24 cellular contexts compared by ENCODE assay signal in the genomic region with DNA sequence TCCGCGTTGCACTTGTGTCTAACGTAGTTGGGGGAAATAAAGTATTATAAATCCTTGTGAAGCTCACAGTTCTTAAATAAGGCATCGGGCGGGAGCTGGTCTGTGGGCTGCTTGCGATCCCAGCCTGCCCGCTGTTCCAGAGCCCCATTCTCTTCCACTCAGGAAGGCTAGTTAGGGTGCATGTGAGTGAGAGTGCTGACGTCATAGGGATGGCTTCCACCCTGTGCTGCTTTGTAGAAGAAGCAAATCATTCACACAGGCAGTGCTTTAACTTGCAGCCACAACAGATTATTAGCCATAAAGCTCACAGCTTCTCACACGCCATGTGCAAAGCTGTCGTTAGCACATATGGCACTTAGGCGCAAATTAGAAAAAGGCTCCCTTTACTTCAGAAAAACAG.
A peak's percentile ranks its signal among the peaks of the same experiment; 100 is the strongest.
DNase-seq lines count a peak whose midpoint lies in the region; ATAC-seq, FAIRE-seq and TF ChIP-seq lines count a peak whose summit lies in the region.
"Had no signal": no experiment of that assay in that cellular context is flagged by ENCODE, and none has a peak within 500 bp of the region (broad histone marks: within the 10 kb centered on the region; RNA-seq: fewer than 3 reads in every experiment).

No MANE protein-coding gene starts in this region.

- no peaks in the 10 kb centered on the region; a peak in 2 of 7 replicates for H3K36me3 Mint-ChIP-seq in H9 (ENCODE audit: insufficient read depth in 1 of 3, low read depth in 3 of 3)
- H3K36me3 Mint-ChIP-seq: IgD-negative memory B cell had no signal

- POLR2A ChIA-PET in K562 (lab: Yijun Ruan, JAX): interaction anchor here (0.6 kb wide), 2 partner anchors 17 to 39 kb away, joined by 3 read pairs; no protein-coding TSS in a partner anchor

- H3K36me3 ChIP-seq in GM23248 (ENCODE audit: low read depth) (no peaks in the 10 kb centered on the region), K562 (ENCODE audit: control insufficient read depth, insufficient read depth, low read length) (no peaks in the 10 kb centered on the region), smooth muscle cell (ENCODE audit: low read depth) (no peaks in the 10 kb centered on the region)
- H3K36me3 ChIP-seq: BLaER1, thoracic aorta had no signal

- CTCF ChIA-PET in K562 (lab: Yijun Ruan, JAX; ENCODE audit: low intra/inter-chr PET ratio): interaction anchor here (1.4 kb wide), 1 partner anchor 151 kb away, joined by 4 read pairs; no protein-coding TSS in a partner anchor

- WGBS in GM23248 (ENCODE audit: low coverage in 1 of 2, low lambda C conversion rate in 2 of 2, missing lambda C conversion rate in 2 of 2), 2 experiments: 26 to 27% methylated on average over 11 of the region's 11 CpGs
- 2% methylated on average over 10 of the region's 11 CpGs for WGBS in K562 (ENCODE audit: insufficient coverage, low coverage, missing lambda C conversion rate)
- WGBS in smooth muscle cell (ENCODE audit: low lambda C conversion rate): 74% methylated on average over 11 of the region's 11 CpGs
- WGBS in H9 (ENCODE audit: extremely low coverage, insufficient read length, low lambda C conversion rate): no CpG with 5 or more reads among the region's 11 CpGs

- DNase-seq in GM23248 (peak; percentile 69), K562 (ENCODE audit: extremely low read depth in 1 of 4, low spot score in 3 of 4) (no peak), inferior parietal cortex (ENCODE audit: extremely low spot score) (peak; percentile 73), smooth muscle cell (lab: John Stamatoyannopoulos, UW; ENCODE audit: unreplicated experiment) (no peak), H9 (no peak), SK-N-DZ (ENCODE audit: low spot score) (no peak)
- no peak for DNase-seq in activated T-cell treated with anti-CD3 and anti-CD28 coated beads, Interleukin-2, amount 50 U/mL, for 48 hours
- DNase-seq in stimulated activated CD4-positive, alpha-beta T cell treated with anti-CD3 and anti-CD28 coated beads, Interleukin-4, amount 100 ng/mL, for 4 hours: no peak
- DNase-seq: activated CD4-positive, alpha-beta T cell treated with anti-CD3 and anti-CD28 coated beads, Interleukin-2, amount 50 U/mL, for 48 hours; activated naive CD8-positive, alpha-beta T cell treated with anti-CD3 and anti-CD28 coated beads, Interleukin-2, amount 50 U/mL, for 24 hours; activated T-cell treated with anti-CD3 and anti-CD28 coated beads, Interleukin-2, amount 50 U/mL, for 24 hours; cerebellar nuclear complex; foreskin keratinocyte; mesendoderm; NCI-H2081; NCI-H748 treated with DMSO at 0.1 percent for 48 hours; stimulated activated CD4-positive, alpha-beta T cell treated with anti-CD3 and anti-CD28 coated beads, Interleukin-4, amount 100 ng/mL, for 1 hour; stimulated activated CD8-positive, alpha-beta memory T cell treated with anti-CD3 and anti-CD28 coated beads, Interleukin-4, amount 100 ng/mL, for 48 hours had no signal

- H3K27me3 Mint-ChIP-seq in H9 (ENCODE audit: low read depth): peaks cover 2% of the 10 kb centered on the region

- peaks cover 29% of the 10 kb centered on the region for H3K4me1 ChIP-seq in GM23248 (ENCODE audit: insufficient read depth)
- H3K4me1 ChIP-seq in K562 (replicated peaks in 1 of 2; ENCODE audit: control insufficient read depth in 2 of 2, insufficient read depth in 2 of 2, low read length in 2 of 2): no peaks in the 10 kb centered on the region
- H3K4me1 ChIP-seq in smooth muscle cell (ENCODE audit: low read depth): peaks cover 39% of the 10 kb centered on the region
- H3K4me1 ChIP-seq in H9 (ENCODE audit: insufficient read depth, low read length): no peaks in the 10 kb centered on the region; the same call in 1 of the 2 replicates
- H3K4me1 ChIP-seq: foreskin keratinocyte had no signal

- intact Hi-C loops in K562 (cut with micrococcal nuclease): no loop called here

- H3K27ac ChIP-seq in GM23248: no peak overlapping the region
- H3K27ac ChIP-seq in K562 (ENCODE audit: extremely low read depth, low read depth, low read length): no peak overlapping the region
- H3K27ac ChIP-seq in smooth muscle cell (ENCODE audit: low read depth): no peak overlapping the region
- no peak overlapping the region for H3K27ac ChIP-seq in H9 (ENCODE audit: insufficient read length, low read depth, low read length)
- H3K27ac ChIP-seq: BLaER1, foreskin keratinocyte had no signal

- ATAC-seq in K562: no peak
- ATAC-seq: activated naive CD8-positive, alpha-beta T cell treated with anti-CD3 and anti-CD28 coated beads, Interleukin-2, amount 50 U/mL, for 24 hours; foreskin keratinocyte; Panc1 had no signal

- no peak overlapping the region for H2BK120ac ChIP-seq in H9 (ENCODE audit: low read depth, low read length, poor library complexity, severe bottlenecking)

- H2BK5ac ChIP-seq in H9 (ENCODE audit: insufficient read length, low read length): no peak overlapping the region

- H3K9me3 ChIP-seq in GM23248 (ENCODE audit: low read depth) (no peaks in the 10 kb centered on the region), K562 (replicated peaks; ENCODE audit: control insufficient read depth, insufficient read depth, low read depth, low read length) (no peaks in the 10 kb centered on the region), smooth muscle cell (replicated peaks; ENCODE audit: low read depth) (no peaks in the 10 kb centered on the region), H9 (ENCODE audit: control insufficient read depth, low read depth, low read length) (no peaks in the 10 kb centered on the region)
- H3K9me3 ChIP-seq: BLaER1, thoracic aorta had no signal

- H3K79me2 ChIP-seq in GM23248 (ENCODE audit: insufficient read depth): no peaks in the 10 kb centered on the region
- H3K79me2 ChIP-seq in K562 (ENCODE audit: control insufficient read depth, insufficient read depth, low read length): no peaks in the 10 kb centered on the region
- H3K79me2 ChIP-seq in smooth muscle cell (ENCODE audit: low read depth): no peaks in the 10 kb centered on the region
- no peaks in the 10 kb centered on the region for H3K79me2 ChIP-seq in H9 (ENCODE audit: insufficient read depth, low read length)

- no peak overlapping the region for H2BK15ac ChIP-seq in H9 (ENCODE audit: low read depth, low read length)

- TF ChIP-seq RAD21 in K562 (CRISPR knock-in tag; conservative IDR thresholded peaks at IDR 0.05 in 1 of 2, IDR thresholded peaks at IDR 0.05 in 1 of 2): no peak

- TF ChIP-seq POLR2A in K562 (conservative IDR thresholded peaks at IDR 0.05): no peak

- no peak for FAIRE-seq in K562 (lab: Jason Lieb, UNC)
- FAIRE-seq: GM19239 had no signal

- H2AFZ ChIP-seq in GM23248: 0 out of 2 replicates have a peak overlapping the region, but pooled peaks have one; percentile 19
- H2AFZ ChIP-seq in K562 (ENCODE audit: low read depth, low read length): no peak overlapping the region
- no peak overlapping the region for H2AFZ ChIP-seq in smooth muscle cell (ENCODE audit: low read depth)
- H2AFZ ChIP-seq in H9 (ENCODE audit: low read length): no peak overlapping the region

- H3K27ac Mint-ChIP-seq in H9: peak overlapping the region in 1 of 3 experiments; percentile 81; a peak in 1 of 7 replicates
- H3K27ac Mint-ChIP-seq: activated naive CD8-positive, alpha-beta T cell treated with anti-CD3 and anti-CD28 coated beads, Interleukin-2, amount 50 U/mL, for 24 hours; activated T-cell treated with anti-CD3 and anti-CD28 coated beads, Interleukin-2, amount 50 U/mL, for 24 hours; IgD-negative memory B cell had no signal

- no peak overlapping the region for H4K91ac ChIP-seq in H9 (ENCODE audit: insufficient read length, low read depth, low read length)

- H3K9me1 ChIP-seq in K562 (ENCODE audit: control insufficient read depth, insufficient read depth, low read length): no peaks in the 10 kb centered on the region

- no peaks in the 10 kb centered on the region for H3K79me1 ChIP-seq in H9 (ENCODE audit: insufficient read depth, low read depth, low read length, poor library complexity, severe bottlenecking)

- no peak overlapping the region for H3K4ac ChIP-seq in H9 (ENCODE audit: low read depth, low read length)

- H4K8ac ChIP-seq in H9 (replicated peaks; ENCODE audit: insufficient read length, low read depth, low read length): no peak overlapping the region

- no peak overlapping the region for H3K14ac ChIP-seq in H9 (ENCODE audit: insufficient read depth, low read length)

- TF ChIP-seq CTCF in K562 (IDR thresholded peaks at IDR 0.05 in 2 of 3, conservative IDR thresholded peaks at IDR 0.05 in 1 of 3; ENCODE audit: insufficient read depth in 2 of 3, low read depth in 1 of 3, low read length in 3 of 3) (no peak), smooth muscle cell (IDR thresholded peaks at IDR 0.05; ENCODE audit: borderline replicate concordance, insufficient read depth, poor library complexity, severe bottlenecking) (no peak), H9 (conservative IDR thresholded peaks at IDR 0.05) (no peak)

- H3K4me3 Mint-ChIP-seq in H9: no peak overlapping the region
- H3K4me3 Mint-ChIP-seq: activated naive CD8-positive, alpha-beta T cell treated with anti-CD3 and anti-CD28 coated beads, Interleukin-2, amount 50 U/mL, for 24 hours; activated T-cell treated with anti-CD3 and anti-CD28 coated beads, Interleukin-2, amount 50 U/mL, for 24 hours; IgD-negative memory B cell; neural crest cell had no signal

- no peak overlapping the region for H2BK12ac ChIP-seq in H9 (ENCODE audit: insufficient read length, low read depth, low read length)

- H3K9ac ChIP-seq in GM23248 (no peak overlapping the region), K562 (ENCODE audit: insufficient read depth in 1 of 2, low read depth in 2 of 2, low read length in 2 of 2) (no peak overlapping the region), smooth muscle cell (ENCODE audit: low read depth) (peak overlapping the region; percentile 8), H9 (ENCODE audit: extremely low read depth, insufficient read length, low read length) (no peak overlapping the region)
- H3K9ac ChIP-seq: BLaER1 had no signal

- H4K20me1 ChIP-seq in GM23248 (ENCODE audit: insufficient read depth) (no peaks in the 10 kb centered on the region), K562 (replicated peaks; ENCODE audit: control insufficient read depth, insufficient read depth, low read length) (no peaks in the 10 kb centered on the region), smooth muscle cell (ENCODE audit: low read depth) (peaks cover 54% of the 10 kb centered on the region), H9 (ENCODE audit: control insufficient read depth, insufficient read depth, insufficient read length) (no peaks in the 10 kb centered on the region)
- H4K20me1 ChIP-seq: BLaER1 had no signal

- no peaks in the 10 kb centered on the region for H3K23me2 ChIP-seq in H9 (ENCODE audit: insufficient read length, low read depth, low read length, poor library complexity, severe bottlenecking)

- no peak overlapping the region for H2BK20ac ChIP-seq in H9 (ENCODE audit: low read depth, low read length, poor library complexity, severe bottlenecking)

- H3K4me3 ChIP-seq in GM23248 (no peak overlapping the region), K562 (no peak overlapping the region), smooth muscle cell (no peak overlapping the region)
- H3K4me3 ChIP-seq: BLaER1, thoracic aorta had no signal

- TF ChIP-seq EP300 in K562 (IDR thresholded peaks at IDR 0.05; ENCODE audit: low read length): no peak

- H2AK5ac ChIP-seq in H9 (ENCODE audit: insufficient read length, low read length): no peak overlapping the region

- no TSS peak for BruUV-seq in K562 (replicated peaks; lab: Mats Ljungman, UMichigan)

- no peak overlapping the region for H3K56ac ChIP-seq in H9 (ENCODE audit: insufficient read length, low read depth, low read length)

- no peak overlapping the region for H3K23ac ChIP-seq in H9 (ENCODE audit: insufficient read length, low read depth, low read length)

- peaks cover 40% of the 10 kb centered on the region for H3F3A ChIP-seq in GM23248 (ENCODE audit: insufficient read depth)
- H3F3A ChIP-seq in smooth muscle cell (ENCODE audit: low read depth): peaks cover 7% of the 10 kb centered on the region

- no peak overlapping the region for H3K18ac ChIP-seq in H9 (ENCODE audit: insufficient read length, low read depth, low read length)

- H3K27me3 ChIP-seq in GM23248 (replicated peaks; ENCODE audit: insufficient read depth): no peaks in the 10 kb centered on the region
- peaks cover 3 to 44% of the 10 kb centered on the region in 2 experiments; a peak in 2 of 5 replicates for H3K27me3 ChIP-seq in K562 (ENCODE audit: control insufficient read depth in 2 of 2, insufficient read depth in 2 of 2, low read length in 2 of 2)
- peaks cover 6% of the 10 kb centered on the region for H3K27me3 ChIP-seq in smooth muscle cell (ENCODE audit: low read depth)
- H3K27me3 ChIP-seq in H9 (ENCODE audit: insufficient read depth, low read length): no peaks in the 10 kb centered on the region
- H3K27me3 ChIP-seq: BLaER1 had no signal

- H3T11ph ChIP-seq in H9 (ENCODE audit: low read length): no peak overlapping the region

- H4K5ac ChIP-seq in H9 (ENCODE audit: insufficient read length, low read depth, low read length): no peak overlapping the region

- peaks cover 40 to 43% of the 10 kb centered on the region in 2 experiments for H3K4me1 Mint-ChIP-seq in H9
- H3K4me1 Mint-ChIP-seq: activated naive CD8-positive, alpha-beta T cell treated with anti-CD3 and anti-CD28 coated beads, Interleukin-2, amount 50 U/mL, for 24 hours; IgD-negative memory B cell had no signal

- H3K4me2 ChIP-seq in GM23248 (ENCODE audit: unreplicated experiment): peak overlapping the region; percentile 11
- no peak overlapping the region for H3K4me2 ChIP-seq in K562 (ENCODE audit: insufficient read depth, low read length)
- H3K4me2 ChIP-seq in smooth muscle cell: peak overlapping the region; percentile 65
- no peak overlapping the region for H3K4me2 ChIP-seq in H9 (ENCODE audit: insufficient read depth, insufficient read length, low read length)
- H3K4me2 ChIP-seq: BLaER1 had no signal

- in situ Hi-C loops in GM23248 (cut with MboI): loop anchor here (5.0 kb wide), 1 partner anchor 159 kb away; no protein-coding TSS in a partner anchor
- in situ Hi-C loops in K562 (cut with MboI): loop anchor here (10.0 to 25.0 kb wide), 3 partner anchors 156 to 494 kb away; no protein-coding TSS in a partner anchor

- no peaks in the 10 kb centered on the region for H3K9me3 Mint-ChIP-seq in H9
- H3K9me3 Mint-ChIP-seq: activated naive CD8-positive, alpha-beta T cell treated with anti-CD3 and anti-CD28 coated beads, Interleukin-2, amount 50 U/mL, for 24 hours; activated T-cell treated with anti-CD3 and anti-CD28 coated beads, Interleukin-2, amount 50 U/mL, for 24 hours; IgD-negative memory B cell; neural crest cell had no signal

- no peaks in the 10 kb centered on the region for H3K9me2 ChIP-seq in GM23248 (ENCODE audit: insufficient read depth)

Comparison
In these comparisons a context has a peak if more than half of its experiments do, and no peak if none do; other contexts are left out.
1. DNase-seq: peak in GM23248 (single experiment) and inferior parietal cortex (single experiment); none in K562 (0 of 4), smooth muscle cell (single experiment), activated T-cell treated with anti-CD3 and anti-CD28 coated beads, Interleukin-2, amount 50 U/mL, for 48 hours (0 of 2), stimulated activated CD4-positive, alpha-beta T cell treated with anti-CD3 and anti-CD28 coated beads, Interleukin-4, amount 100 ng/mL, for 4 hours (0 of 2), H9 (single experiment) and SK-N-DZ (single experiment).
2. H3K4me2 ChIP-seq: peak in GM23248 (single experiment) and smooth muscle cell (single experiment); none in K562 (single experiment) and H9 (single experiment).